Comparison of ENCODE assay signal across 24 cellular contexts in the genomic region with DNA sequence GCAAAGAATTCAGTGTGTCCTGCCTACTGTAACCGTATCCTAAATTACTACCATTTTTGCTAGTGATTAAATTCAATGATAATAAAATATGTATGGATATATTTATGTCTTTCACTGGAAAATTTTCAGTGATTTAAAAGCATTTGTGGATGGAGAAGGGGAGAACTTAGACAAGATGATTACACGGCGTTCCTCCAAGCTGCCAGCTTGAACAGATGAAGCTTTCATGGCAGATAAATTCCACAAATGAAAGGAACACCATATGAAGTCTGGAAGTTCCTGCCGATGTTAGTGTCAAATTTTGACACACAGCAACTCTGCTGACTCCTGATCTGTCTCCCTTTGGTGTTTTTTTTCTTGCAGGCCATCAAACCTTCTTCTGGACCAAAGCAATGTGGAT.
"Had no signal": no experiment of that assay in that cellular context is flagged by ENCODE, and none has a peak within 500 bp of the region (broad histone marks: within the 10 kb centered on the region; RNA-seq: fewer than 3 reads in every experiment).

No MANE protein-coding gene starts in this region.

- H3K27me3 ChIP-seq: colonic mucosa, dorsolateral prefrontal cortex, esophagus muscularis mucosa, esophagus squamous epithelium, foreskin keratinocyte, gastrocnemius medialis, gastroesophageal sphincter, heart left ventricle, heart right ventricle had no signal

- DNase-seq: colonic mucosa; cortex of kidney; dermis blood vessel endothelial cell; dorsolateral prefrontal cortex; effector CD4-positive, alpha-beta T cell; effector CD8-positive, alpha-beta T cell; effector memory CD4-positive, alpha-beta T cell; effector memory CD8-positive, alpha-beta T cell; endodermal cell; erythroblast; esophagus squamous epithelium; foreskin fibroblast; foreskin keratinocyte; foreskin melanocyte; gastrocnemius medialis; glutamatergic neuron; head of caudate nucleus; heart left ventricle; heart right ventricle had no signal

- H3K4me1 ChIP-seq: colonic mucosa, esophagus squamous epithelium, foreskin keratinocyte, gastrocnemius medialis, gastroesophageal sphincter had no signal

- H3K27ac ChIP-seq: colonic mucosa, coronary artery, dorsolateral prefrontal cortex, epithelial cell of prostate, esophagus muscularis mucosa, esophagus squamous epithelium, foreskin keratinocyte, gastrocnemius medialis, gastroesophageal sphincter, heart left ventricle, heart right ventricle had no signal

- H3K36me3 ChIP-seq: colonic mucosa, esophagus muscularis mucosa, esophagus squamous epithelium, gastrocnemius medialis, gastroesophageal sphincter had no signal

- ATAC-seq: effector memory CD8-positive, alpha-beta T cell; esophagus mucosa; foreskin keratinocyte; gastrocnemius medialis; gastroesophageal sphincter; heart left ventricle; heart right ventricle had no signal

- H3K9me3 ChIP-seq: colonic mucosa, esophagus muscularis mucosa, esophagus squamous epithelium, gastrocnemius medialis, gastroesophageal sphincter, heart left ventricle had no signal

- H3K4me3 ChIP-seq: colonic mucosa, coronary artery, dorsolateral prefrontal cortex, esophagus muscularis mucosa, esophagus squamous epithelium, gastrocnemius medialis, gastroesophageal sphincter, heart left ventricle, heart right ventricle had no signal
